8 cellular contexts compared by ENCODE assay signal in genomic region chr10:97334370-97335175, GRCh38. TPM values are rescaled to one million over a fixed set of nuclear protein-coding genes. Genes with fewer than 3 reads are reported as not detected.
DNase-seq lines count a peak whose midpoint lies in the region; ATAC-seq, FAIRE-seq and TF ChIP-seq lines count a peak whose summit lies in the region.

A gene with protein sequence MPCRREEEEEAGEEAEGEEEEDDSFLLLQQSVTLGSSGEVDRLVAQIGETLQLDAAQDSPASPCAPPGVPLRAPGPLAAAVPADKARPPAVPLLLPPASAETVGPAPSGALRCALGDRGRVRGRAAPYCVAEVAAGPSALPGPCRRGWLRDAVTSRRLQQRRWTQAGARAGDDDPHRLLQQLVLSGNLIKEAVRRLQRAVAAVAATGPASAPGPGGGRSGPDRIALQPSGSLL (minus strand): TSS chr10:97334729. CDS start chr10:97334572, 157 bp downstream.

- no peaks in the 10 kb centered on the region for H3K9me3 Mint-ChIP-seq in activated T-cell treated with anti-CD3 and anti-CD28 coated beads, Interleukin-2, amount 50 U/mL, for 4 hours

- no peaks in the 10 kb centered on the region for H3K9me3 ChIP-seq in PC-9 (ENCODE audit: insufficient read depth, low read depth)
- H3K9me3 ChIP-seq in esophagus (ENCODE audit: control insufficient read depth in 2 of 2, insufficient read depth in 1 of 2, low read depth in 1 of 2, low read length in 1 of 2) = no peaks in the 10 kb centered on the region
- H3K9me3 ChIP-seq in muscle layer of colon (ENCODE audit: low read length) = no peaks in the 10 kb centered on the region

- H3K36me3 ChIP-seq in PC-9 (ENCODE audit: low read depth) = no peaks in the 10 kb centered on the region
- no peaks in the 10 kb centered on the region for H3K36me3 ChIP-seq in esophagus (ENCODE audit: control insufficient read depth in 2 of 2, insufficient read depth in 2 of 2, low read length in 1 of 2)
- no peaks in the 10 kb centered on the region for H3K36me3 ChIP-seq in muscle layer of colon (ENCODE audit: insufficient read depth, low read length)

- DNase-seq in D721Med (ENCODE audit: insufficient read length, low spot score) (peak; percentile 86), HUDEP-2 (lab: John Stamatoyannopoulos, UW; ENCODE audit: unreplicated experiment in 76 of 76) (peak in 75 of 76 experiments; percentile 48 to 97 (median 87)), PC-9 (peak; percentile 59 to 80)
- DNase-seq in activated T-cell treated with anti-CD3 and anti-CD28 coated beads, Interleukin-2, amount 50 U/mL, for 4 hours = peak; percentile 83
- DNase-seq in stimulated activated CD8-positive, alpha-beta memory T cell treated with anti-CD3 and anti-CD28 coated beads, Interleukin-4, amount 100 ng/mL, for 48 hours = peak; percentile 88

- no peak for FAIRE-seq in D721Med (lab: Jason Lieb, UNC)

- H3K36me3 Mint-ChIP-seq in activated T-cell treated with anti-CD3 and anti-CD28 coated beads, Interleukin-2, amount 50 U/mL, for 4 hours (ENCODE audit: insufficient read depth) = peaks cover 8% of the 10 kb centered on the region

- no TSS peak for BruUV-seq in PC-9 (replicated peaks; lab: Mats Ljungman, UMichigan)

- H3K4me1 ChIP-seq in PC-9 (replicated peaks; ENCODE audit: insufficient read depth) (peaks cover 41% of the 10 kb centered on the region), esophagus (ENCODE audit: control insufficient read depth in 2 of 2, insufficient read depth in 2 of 2, low read length in 1 of 2) (peaks cover 3 to 4% of the 10 kb centered on the region in 2 donors), muscle layer of colon (ENCODE audit: insufficient read depth, low read length) (peaks cover 20% of the 10 kb centered on the region)

- H3K4me3 Mint-ChIP-seq in activated T-cell treated with anti-CD3 and anti-CD28 coated beads, Interleukin-2, amount 50 U/mL, for 4 hours = peak within 1 kb of the TSS; percentile 89

- POLR2A ChIA-PET in PC-9 (lab: Charles Lee; ENCODE audit: unreplicated experiment) = no interaction called here

- no peaks in the 10 kb centered on the region for H3K9me2 ChIP-seq in PC-9 (ENCODE audit: insufficient read depth)

- peaks cover 40% of the 10 kb centered on the region for H3K79me2 ChIP-seq in PC-9 (ENCODE audit: low read depth)

- WGBS in esophagus, 2 donors = 0% methylated on average over 87 to 103 of the region's 103 CpGs

- no peaks in the 10 kb centered on the region for H3K27me3 Mint-ChIP-seq in activated T-cell treated with anti-CD3 and anti-CD28 coated beads, Interleukin-2, amount 50 U/mL, for 4 hours (ENCODE audit: low read depth)

- peaks cover 20% of the 10 kb centered on the region; the same call in 1 of the 2 replicates for H3F3A ChIP-seq in PC-9 (ENCODE audit: insufficient read depth, low read depth)

- H3K4me2 ChIP-seq in PC-9 = peak within 1 kb of the TSS; percentile 97

- intact Hi-C loops in PC-9 (cut with micrococcal nuclease; ENCODE audit: unreplicated experiment) = loop anchor here (5.0 kb wide), 3 partner anchors 42 to 113 kb away; partner anchors contain the start of genes ARHGAP19, EXOSC1 and ZDHHC16

- peak within 1 kb of the TSS; percentile 77 for H3K9ac ChIP-seq in muscle layer of colon (ENCODE audit: low read length)

- H3K27me3 ChIP-seq in PC-9 (ENCODE audit: insufficient read depth, low read depth) (no peaks in the 10 kb centered on the region), esophagus (ENCODE audit: control insufficient read depth in 1 of 2, insufficient read depth in 2 of 2, low read length in 2 of 2) (no peaks in the 10 kb centered on the region), muscle layer of colon (ENCODE audit: control insufficient read depth in 1 of 2, insufficient read depth in 2 of 2, low read length in 2 of 2) (no peaks in the 10 kb centered on the region)

- H3K4me3 ChIP-seq in PC-9 (peak within 1 kb of the TSS; percentile 81), esophagus (ENCODE audit: low read depth in 1 of 2, low read length in 2 of 2) (peak within 1 kb of the TSS; percentile 82 to 86), muscle layer of colon (ENCODE audit: low read depth in 1 of 2, low read length in 2 of 2) (peak within 1 kb of the TSS; percentile 78 to 79)

- H4K20me1 ChIP-seq in PC-9 (ENCODE audit: insufficient read depth) = peaks cover 5% of the 10 kb centered on the region; the same call in 1 of the 2 replicates

- peaks cover 37% of the 10 kb centered on the region for H3K4me1 Mint-ChIP-seq in activated T-cell treated with anti-CD3 and anti-CD28 coated beads, Interleukin-2, amount 50 U/mL, for 4 hours (ENCODE audit: low read depth)

- peak; percentile 83 for ATAC-seq in GM21390 (IDR thresholded peaks at IDR 0.05; ENCODE audit: unreplicated experiment)
- ATAC-seq in activated T-cell treated with anti-CD3 and anti-CD28 coated beads, Interleukin-2, amount 50 U/mL, for 4 hours = peak; percentile 80 to 82

- CTCF ChIA-PET in PC-9 (lab: Charles Lee) = no interaction called here

- no peak for TF ChIP-seq CTCF in D721Med (IDR thresholded peaks at IDR 0.05; ENCODE audit: insufficient read depth, missing control alignments)
- no peak for TF ChIP-seq CTCF in PC-9 (conservative IDR thresholded peaks at IDR 0.05)

- H3K27ac ChIP-seq in PC-9 = peak within 1 kb of the TSS; percentile 75
- H3K27ac ChIP-seq in esophagus (ENCODE audit: low read depth in 2 of 2, low read length in 1 of 2) = peak within 1 kb of the TSS; percentile 90 to 97
- peak within 1 kb of the TSS; percentile 94 for H3K27ac ChIP-seq in muscle layer of colon (ENCODE audit: low read depth, low read length)

- peak within 1 kb of the TSS; percentile 79 for H2AFZ ChIP-seq in PC-9

RNA-seq across cellular contexts. Expression of the gene that starts here (rescaled TPM):
- total RNA-seq in PC-9 (2021) = 11.0 and 13.0 TPM in 2 replicates
- 10 to 100 TPM in 2 of 3 donors, 1 to 10 TPM in 1; 9.9 to 11.7 (median 11.4) TPM for total RNA-seq in activated T-cell treated with anti-CD3 and anti-CD28 coated beads, Interleukin-2, amount 50 U/mL, for 4 hours
- polyA plus RNA-seq in esophagus = 1 to 10 TPM; 7.2 to 9.6 TPM

Comparison
In these comparisons a context has a peak if more than half of its experiments do, and no peak if none do; other contexts are left out.
1. Peak in every context shown above with its lines: DNase-seq, ATAC-seq, H3K4me3 ChIP-seq and H3K27ac ChIP-seq.